In genomic region chr5:16727937-16728336, GRCh38 we compare ENCODE assay signal across 11 cellular contexts.
DNase-seq lines count a peak whose midpoint lies in the region; ATAC-seq and TF ChIP-seq lines count a peak whose summit lies in the region.
"Had no signal": no experiment of that assay in that cellular context is flagged by ENCODE, and none has a peak within 500 bp of the region (broad histone marks: within the 10 kb centered on the region; RNA-seq: fewer than 3 reads in every experiment).

No MANE protein-coding gene starts in this region.

- CTCF ChIA-PET in HEK293 (lab: Yijun Ruan, JAX) = interaction anchor here (0.6 to 1.3 kb wide), 3 partner anchors 24 to 1470 kb away, joined by 3 to 5 read pairs (median 3); no protein-coding TSS in a partner anchor

- H3K9me3 ChIP-seq in HEK293 (ENCODE audit: control insufficient read depth, insufficient read depth, low read depth, low read length) (no peaks in the 10 kb centered on the region), BE2C (no peaks in the 10 kb centered on the region)

- TF ChIP-seq CTCF in HEK293 (tag by site-specific recombination; IDR thresholded peaks at IDR 0.05) (no peak), glutamatergic neuron (IDR thresholded peaks at IDR 0.05; ENCODE audit: partially characterized antibody, unreplicated experiment) (no peak), BE2C (IDR thresholded peaks at IDR 0.05; ENCODE audit: low read depth, low read length) (no peak)

- no peak overlapping the region for H3K27ac ChIP-seq in HEK293 (ENCODE audit: extremely low read depth, low read depth, low read length)

- peaks cover 12% of the 10 kb centered on the region; the same call in 1 of the 2 replicates for H3K4me1 ChIP-seq in HEK293 (ENCODE audit: control insufficient read depth, insufficient read depth, low read length)
- H3K4me1 ChIP-seq in BE2C = no peaks in the 10 kb centered on the region

- no peak for ATAC-seq in GM18502 (IDR thresholded peaks at IDR 0.05; ENCODE audit: poor library complexity, unreplicated experiment)
- ATAC-seq: HCT116 had no signal

- H3K36me3 ChIP-seq in HEK293 (ENCODE audit: control insufficient read depth in 2 of 2, insufficient read depth in 1 of 2, low read length in 2 of 2) = no peaks in the 10 kb centered on the region
- no peaks in the 10 kb centered on the region for H3K36me3 ChIP-seq in BE2C

- H3K27me3 Mint-ChIP-seq in glutamatergic neuron (ENCODE audit: unreplicated experiment) = peaks cover 6% of the 10 kb centered on the region

- POLR2A ChIA-PET in HEK293 (lab: Yijun Ruan, JAX) = no interaction called here

- H3K4me3 ChIP-seq in HEK293 (ENCODE audit: low read depth, low read length) = no peak overlapping the region
- no peak overlapping the region for H3K4me3 ChIP-seq in BE2C (ENCODE audit: low read depth, low read length)

- H3K36me3 Mint-ChIP-seq in glutamatergic neuron (ENCODE audit: unreplicated experiment) = peaks cover 9% of the 10 kb centered on the region

- peak overlapping the region; percentile 76 for H3K27ac Mint-ChIP-seq in glutamatergic neuron (ENCODE audit: unreplicated experiment)

- no peaks in the 10 kb centered on the region; the same call in 1 of the 2 replicates for H3K27me3 ChIP-seq in BE2C

- H3K9me3 Mint-ChIP-seq in glutamatergic neuron (ENCODE audit: unreplicated experiment) = peaks cover 2% of the 10 kb centered on the region

- peaks cover 34% of the 10 kb centered on the region for H3K4me1 Mint-ChIP-seq in glutamatergic neuron (ENCODE audit: low read depth, unreplicated experiment)

- DNase-seq in NCI-H526 treated with DMSO at 0.1 percent for 48 hours (lab: John Stamatoyannopoulos, UW) (peak; percentile 61), glutamatergic neuron (peak; percentile 20), retina (peak; percentile 60), BE2C (no peak), germinal center (ENCODE audit: low spot score) (no peak), NCI-H187 (lab: John Stamatoyannopoulos, UW) (no peak)
- DNase-seq: activated CD4-positive, alpha-beta T cell treated with anti-CD3 and anti-CD28 coated beads, Interleukin-2, amount 50 U/mL, for 4 hours; MM.1S had no signal

- no peak overlapping the region for H3K4me3 Mint-ChIP-seq in glutamatergic neuron (ENCODE audit: unreplicated experiment)

TF ChIP-seq in HEK293, 187 proteins besides CTCF, POLR2A, EP300 and RAD21 (continues in another document):
- 0 out of 2 replicates have a peak, but pooled peaks have one; percentile 51 for TF ChIP-seq SCRT2 (tag by site-specific recombination; IDR thresholded peaks at IDR 0.05)
- TF ChIP-seq ZEB2 (tag by site-specific recombination; IDR thresholded peaks at IDR 0.05) = no peak
- TF ChIP-seq ZNF777 (tag by site-specific recombination; IDR thresholded peaks at IDR 0.05; ENCODE audit: borderline replicate concordance) = no peak
- TF ChIP-seq BCL6B (tag by site-specific recombination; IDR thresholded peaks at IDR 0.05) = 0 out of 2 replicates have a peak, but pooled peaks have one; percentile 7
- no peak for TF ChIP-seq ZNF174 (tag by site-specific recombination; IDR thresholded peaks at IDR 0.05)
- TF ChIP-seq ZNF184 (tag by site-specific recombination; IDR thresholded peaks at IDR 0.05) = no peak
- no peak for TF ChIP-seq PRDM1 (tag by site-specific recombination; IDR thresholded peaks at IDR 0.05)
- TF ChIP-seq SCRT1 (tag by site-specific recombination; IDR thresholded peaks at IDR 0.05; ENCODE audit: borderline replicate concordance) = peak; percentile 36; the same call in 1 of the 2 replicates
- no peak for TF ChIP-seq ZNF132 (tag by site-specific recombination; IDR thresholded peaks at IDR 0.05; ENCODE audit: borderline replicate concordance)
- no peak for TF ChIP-seq ZNF398 (tag by site-specific recombination; IDR thresholded peaks at IDR 0.05)
- no peak for TF ChIP-seq ZNF510 (tag by site-specific recombination; IDR thresholded peaks at IDR 0.05; ENCODE audit: insufficient replicate concordance)
- no peak for TF ChIP-seq ZNF335 (tag by site-specific recombination; conservative IDR thresholded peaks at IDR 0.05)
- TF ChIP-seq ZNF280D (tag by site-specific recombination; IDR thresholded peaks at IDR 0.05) = no peak
- no peak for TF ChIP-seq ZNF214 (tag by site-specific recombination; IDR thresholded peaks at IDR 0.05; ENCODE audit: borderline replicate concordance)
- TF ChIP-seq RBAK (tag by site-specific recombination; IDR thresholded peaks at IDR 0.05) = no peak
- TF ChIP-seq TCF7L2 (IDR thresholded peaks at IDR 0.05; ENCODE audit: borderline replicate concordance, low read depth, low read length) = no peak
- no peak for TF ChIP-seq ZBTB11 (tag by site-specific recombination; conservative IDR thresholded peaks at IDR 0.05; ENCODE audit: low read depth)
- no peak for TF ChIP-seq ZNF114 (tag by site-specific recombination; IDR thresholded peaks at IDR 0.05)
- TF ChIP-seq ZXDB (tag by site-specific recombination; IDR thresholded peaks at IDR 0.05) = no peak

Comparison
In these comparisons a context has a peak if more than half of its experiments do, and no peak if none do; other contexts are left out.
1. DNase-seq: peak in NCI-H526 treated with DMSO at 0.1 percent for 48 hours (single experiment), glutamatergic neuron (single experiment) and retina (single experiment); none in BE2C (single experiment), germinal center (single experiment) and NCI-H187 (0 of 2).